ENCODE assay signal across 16 cellular contexts in genomic region chr7:22248111-22248809, GRCh38.
"Had no signal": no experiment of that assay in that cellular context is flagged by ENCODE, and none has a peak within 500 bp of the region (broad histone marks: within the 10 kb centered on the region; RNA-seq: fewer than 3 reads in every experiment).

No MANE protein-coding gene starts in this region.

- ATAC-seq: activated CD4-positive, CD25-positive, alpha-beta regulatory T cell treated with anti-CD3 and anti-CD28 coated beads, Interleukin-2, amount 50 U/mL, for 24 hours; activated naive CD8-positive, alpha-beta T cell treated with anti-CD3 and anti-CD28 coated beads, Interleukin-2, amount 50 U/mL, for 24 hours; gastroesophageal sphincter; left cardiac atrium; stimulated activated effector memory CD8-positive, alpha-beta T cell treated with anti-CD3 and anti-CD28 coated beads, Interleukin-12 subunit alpha, Interleukin-12 subunit beta, amount 100 ng/mL, for 72 hours had no signal

- H3K4me3 Mint-ChIP-seq: activated naive CD8-positive, alpha-beta T cell treated with anti-CD3 and anti-CD28 coated beads, Interleukin-2, amount 50 U/mL, for 24 hours; naive B cell; neural progenitor cell; stimulated activated effector memory CD8-positive, alpha-beta T cell treated with anti-CD3 and anti-CD28 coated beads, Interleukin-12 subunit alpha, Interleukin-12 subunit beta, amount 100 ng/mL, for 72 hours; T-helper 2 cell treated with Interferon-gamma antibody and Interleukin-4, amounts not matched to agents 5 μg/mL and 100 μg/mL, for 36 hours had no signal

- H3K4me1 Mint-ChIP-seq: activated naive CD8-positive, alpha-beta T cell treated with anti-CD3 and anti-CD28 coated beads, Interleukin-2, amount 50 U/mL, for 24 hours; naive B cell; stimulated activated effector memory CD8-positive, alpha-beta T cell treated with anti-CD3 and anti-CD28 coated beads, Interleukin-12 subunit alpha, Interleukin-12 subunit beta, amount 100 ng/mL, for 72 hours had no signal

- H3K27me3 Mint-ChIP-seq: naive B cell had no signal

- H2AFZ ChIP-seq: neural progenitor cell had no signal

- H3K4me2 ChIP-seq: neural progenitor cell had no signal

- H3K36me3 Mint-ChIP-seq: neural progenitor cell; stimulated activated effector memory CD8-positive, alpha-beta T cell treated with anti-CD3 and anti-CD28 coated beads, Interleukin-12 subunit alpha, Interleukin-12 subunit beta, amount 100 ng/mL, for 72 hours had no signal

- H3K9ac ChIP-seq: neural progenitor cell had no signal

- H3K27ac Mint-ChIP-seq: activated naive CD8-positive, alpha-beta T cell treated with anti-CD3 and anti-CD28 coated beads, Interleukin-2, amount 50 U/mL, for 24 hours; neural progenitor cell; stimulated activated effector memory CD8-positive, alpha-beta T cell treated with anti-CD3 and anti-CD28 coated beads, Interleukin-12 subunit alpha, Interleukin-12 subunit beta, amount 100 ng/mL, for 72 hours; T-helper 2 cell treated with Interferon-gamma antibody and Interleukin-4, amounts not matched to agents 5 μg/mL and 100 μg/mL, for 36 hours had no signal

- DNase-seq: activated naive CD4-positive, alpha-beta T cell; activated naive CD8-positive, alpha-beta T cell treated with anti-CD3 and anti-CD28 coated beads, Interleukin-2, amount 50 U/mL, for 24 hours; activated T-cell treated with anti-CD3 and anti-CD28 coated beads for 4 hours; aorta; cerebellar nuclear complex; effector CD8-positive, alpha-beta T cell; left cardiac atrium; naive B cell; tibial artery had no signal

- H3K4me1 ChIP-seq: gastroesophageal sphincter had no signal

- H3K4me3 ChIP-seq: gastroesophageal sphincter, lung, neural progenitor cell, tibial artery had no signal

- H3K9me3 Mint-ChIP-seq: T-helper 2 cell treated with Interferon-gamma antibody and Interleukin-4, amounts not matched to agents 5 μg/mL and 100 μg/mL, for 36 hours had no signal

- H3K27ac ChIP-seq: epithelial cell of prostate, gastroesophageal sphincter, neural progenitor cell, tibial artery had no signal

- H3K27me3 ChIP-seq: gastroesophageal sphincter, neural progenitor cell, tibial artery had no signal

- H3K36me3 ChIP-seq: gastroesophageal sphincter, neural progenitor cell, tibial artery had no signal
